Comparison of ENCODE assay signal across 8 cellular contexts in the genomic region with DNA sequence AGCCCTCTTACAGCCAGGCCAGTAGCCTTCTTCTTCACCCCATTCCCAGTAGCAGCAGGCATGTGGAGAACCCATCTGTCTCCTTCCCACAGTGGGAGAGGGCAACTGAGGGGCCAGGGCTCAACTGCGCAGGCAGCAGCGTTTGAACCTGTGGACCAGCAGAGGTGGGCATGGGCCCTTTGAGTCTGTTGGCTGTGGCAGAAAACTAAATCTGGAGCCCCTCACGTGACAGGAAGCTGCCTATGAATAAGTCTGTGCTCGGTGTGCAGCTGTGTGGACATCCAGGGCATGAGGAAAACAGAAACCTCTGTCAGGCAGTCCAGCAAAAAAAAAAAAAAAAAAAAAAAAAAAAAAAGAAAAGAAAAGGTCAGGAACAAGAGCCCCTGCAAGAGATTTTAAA.
DNase-seq lines count a peak whose midpoint lies in the region; ATAC-seq and TF ChIP-seq lines count a peak whose summit lies in the region.

No MANE protein-coding gene starts in this region.

- H4K20me1 ChIP-seq in GM23248 (ENCODE audit: insufficient read depth) = no peaks in the 10 kb centered on the region

- H2AFZ ChIP-seq in GM23248 (no peak overlapping the region), mesenchymal stem cell (ENCODE audit: low read depth, low read length) (peak overlapping the region; percentile 68)

- H3K4me1 ChIP-seq in GM23248 (ENCODE audit: insufficient read depth) = peaks cover 19% of the 10 kb centered on the region
- H3K4me1 ChIP-seq in mesenchymal stem cell (ENCODE audit: control insufficient read depth, insufficient read depth, low read depth, low read length) = peaks cover 6% of the 10 kb centered on the region
- no peaks in the 10 kb centered on the region for H3K4me1 ChIP-seq in colonic mucosa

- H3K27ac ChIP-seq in GM23248 = no peak overlapping the region
- no peak overlapping the region for H3K27ac ChIP-seq in mesenchymal stem cell (ENCODE audit: low read length, poor library complexity, severe bottlenecking)
- H3K27ac ChIP-seq in colonic mucosa = no peak overlapping the region

- WGBS in GM23248 (ENCODE audit: low coverage in 1 of 2, low lambda C conversion rate in 2 of 2, missing lambda C conversion rate in 2 of 2), 2 experiments = 49 to 62% methylated on average over 4 of the region's 4 CpGs
- 49% methylated on average over 4 of the region's 4 CpGs for whole genome bisulfite sequencing in mesenchymal stem cell

- H2AK5ac ChIP-seq in mesenchymal stem cell (ENCODE audit: low read length, severe bottlenecking) = no peak overlapping the region

- H3K36me3 ChIP-seq in GM23248 (ENCODE audit: low read depth) = no peaks in the 10 kb centered on the region
- H3K36me3 ChIP-seq in mesenchymal stem cell (ENCODE audit: control insufficient read depth in 1 of 2, insufficient read depth in 2 of 2, low read depth in 1 of 2, low read length in 2 of 2) = no peaks in the 10 kb centered on the region
- H3K36me3 ChIP-seq in colonic mucosa = no peaks in the 10 kb centered on the region

- no peak overlapping the region for H4K91ac ChIP-seq in mesenchymal stem cell (ENCODE audit: low read length)

- peak; percentile 48 for DNase-seq in GM23248
- DNase-seq in NAMALWA (ENCODE audit: low spot score) = peak; percentile 86
- DNase-seq in mesenchymal stem cell = peak; percentile 59
- no peak for DNase-seq in DMS79 (lab: John Stamatoyannopoulos, UW)
- DNase-seq in effector CD4-positive, alpha-beta T cell = no peak
- DNase-seq in colonic mucosa = no peak
- DNase-seq in GOT3 (lab: John Stamatoyannopoulos, UW) = no peak

- peak overlapping the region; percentile 64 for H2BK120ac ChIP-seq in mesenchymal stem cell (ENCODE audit: low read depth, low read length)

- H3K4me2 ChIP-seq in GM23248 (ENCODE audit: unreplicated experiment) (no peak overlapping the region), mesenchymal stem cell (ENCODE audit: low read length, poor library complexity, severe bottlenecking) (no peak overlapping the region)

- in situ Hi-C loops in GM23248 (cut with MboI) = no loop called here

- H3K4ac ChIP-seq in mesenchymal stem cell (ENCODE audit: low read depth in 1 of 2, low read length in 2 of 2) = peak overlapping the region; percentile 9 to 46

- no peaks in the 10 kb centered on the region for H3K9me2 ChIP-seq in GM23248 (ENCODE audit: insufficient read depth)

- H3K27me3 ChIP-seq in GM23248 (replicated peaks; ENCODE audit: insufficient read depth) (no peaks in the 10 kb centered on the region), mesenchymal stem cell (ENCODE audit: control insufficient read depth in 1 of 2, insufficient read depth in 1 of 2, low read length in 2 of 2) (no peaks in the 10 kb centered on the region), colonic mucosa (no peaks in the 10 kb centered on the region)

- no peak overlapping the region for H2BK5ac ChIP-seq in mesenchymal stem cell (ENCODE audit: low read depth, low read length, poor library complexity, severe bottlenecking)

- no peak for TF ChIP-seq CTCF in colonic mucosa (IDR thresholded peaks at IDR 0.05)

- no peak overlapping the region for H3K23ac ChIP-seq in mesenchymal stem cell (ENCODE audit: low read length in 2 of 2)

- peak; percentile 84 for ATAC-seq in GM18867 (IDR thresholded peaks at IDR 0.05; ENCODE audit: unreplicated experiment)

- intact Hi-C loops in colonic mucosa (cut with DNase I) = no loop called here

- H3F3A ChIP-seq in GM23248 (ENCODE audit: insufficient read depth) = peaks cover 19% of the 10 kb centered on the region

- H3K79me1 ChIP-seq in mesenchymal stem cell (replicated peaks; ENCODE audit: low read length, poor library complexity, severe bottlenecking) = no peaks in the 10 kb centered on the region

- H3K9me3 ChIP-seq in GM23248 (ENCODE audit: low read depth) = no peaks in the 10 kb centered on the region
- H3K9me3 ChIP-seq in mesenchymal stem cell (ENCODE audit: control insufficient read depth, low read length) = no peaks in the 10 kb centered on the region
- H3K9me3 ChIP-seq in colonic mucosa = no peaks in the 10 kb centered on the region

- peak overlapping the region; percentile 60 to 90 for H2BK12ac ChIP-seq in mesenchymal stem cell (ENCODE audit: low read length in 2 of 2)

- H3K9ac ChIP-seq in GM23248 (no peak overlapping the region), mesenchymal stem cell (ENCODE audit: low read length) (no peak overlapping the region), colonic mucosa (ENCODE audit: low read depth in 2 of 2, low read length in 2 of 2) (no peak overlapping the region)

- peak overlapping the region; percentile 81 for H4K8ac ChIP-seq in mesenchymal stem cell (ENCODE audit: low read length)

- peak overlapping the region in 1 of 2 experiments; percentile 27 for H3K14ac ChIP-seq in mesenchymal stem cell (ENCODE audit: low read length in 2 of 2)

- no peak overlapping the region for H3K4me3 ChIP-seq in GM23248
- H3K4me3 ChIP-seq in mesenchymal stem cell (ENCODE audit: insufficient read depth in 1 of 2, low read depth in 1 of 2, low read length in 2 of 2) = no peak overlapping the region
- no peak overlapping the region for H3K4me3 ChIP-seq in colonic mucosa

- H3K79me2 ChIP-seq in GM23248 (ENCODE audit: insufficient read depth) = no peaks in the 10 kb centered on the region

- peak overlapping the region; percentile 50 to 83 for H3K18ac ChIP-seq in mesenchymal stem cell (ENCODE audit: low read depth in 1 of 2, low read length in 2 of 2)

- H2BK15ac ChIP-seq in mesenchymal stem cell (ENCODE audit: low read depth, poor library complexity, severe bottlenecking) = peak overlapping the region; percentile 65

Comparison
In these comparisons a context has a peak if more than half of its experiments do, and no peak if none do; other contexts are left out.
1. DNase-seq: peak in GM23248 (single experiment), NAMALWA (single experiment) and mesenchymal stem cell (single experiment); none in DMS79 (single experiment), effector CD4-positive, alpha-beta T cell (single experiment), colonic mucosa (single experiment) and GOT3 (single experiment).